12 cellular contexts compared by ENCODE assay signal in the genomic region with DNA sequence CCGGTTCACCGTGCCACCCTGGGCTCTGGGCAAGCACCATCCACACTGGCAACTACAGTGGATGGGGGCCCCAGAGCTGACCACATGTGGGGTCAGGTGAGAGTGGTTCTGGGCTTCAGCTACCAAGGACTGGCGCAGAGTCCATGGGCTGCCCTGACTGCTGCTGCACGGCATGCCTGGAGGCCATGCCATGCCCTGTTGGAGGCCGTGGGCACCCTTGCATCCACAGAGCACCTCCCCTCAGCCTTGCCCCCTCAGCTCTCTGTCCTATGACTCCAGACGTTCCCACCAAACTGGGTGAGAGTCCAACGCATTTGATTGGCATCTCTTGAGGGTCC. TPM values are rescaled to one million over a fixed set of nuclear protein-coding genes. Genes with fewer than 3 reads are reported as not detected.
DNase-seq lines count a peak whose midpoint lies in the region; ATAC-seq, FAIRE-seq and TF ChIP-seq lines count a peak whose summit lies in the region.
"Had no signal": no experiment of that assay in that cellular context is flagged by ENCODE, and none has a peak within 500 bp of the region (broad histone marks: within the 10 kb centered on the region; RNA-seq: fewer than 3 reads in every experiment).

No MANE protein-coding gene starts in this region.

- no peaks in the 10 kb centered on the region for H3K79me2 ChIP-seq in HepG2 (ENCODE audit: insufficient read depth, low read length)

- H3K27me3 ChIP-seq in HepG2 (ENCODE audit: control insufficient read depth in 1 of 2, insufficient read depth in 2 of 2, low read length in 2 of 2) = no peaks in the 10 kb centered on the region
- H3K27me3 ChIP-seq in right lobe of liver = no peaks in the 10 kb centered on the region
- H3K27me3 ChIP-seq in neuronal stem cell (ENCODE audit: control insufficient read depth in 3 of 3, insufficient read depth in 3 of 3, low read depth in 1 of 3, low read length in 3 of 3) = no peaks in the 10 kb centered on the region

- no peak overlapping the region for H3K4me2 ChIP-seq in HepG2 (ENCODE audit: low read depth, low read length)
- no peak overlapping the region for H3K4me2 ChIP-seq in neuronal stem cell (ENCODE audit: insufficient read depth, low read length, poor library complexity, severe bottlenecking)
- H3K4me2 ChIP-seq: A549 had no signal

- H3K9me3 ChIP-seq in HepG2 (ENCODE audit: low read length) (no peaks in the 10 kb centered on the region), right lobe of liver (no peaks in the 10 kb centered on the region), neuronal stem cell (replicated peaks in 1 of 2; ENCODE audit: control insufficient read depth in 2 of 2, insufficient read depth in 1 of 2, low read depth in 1 of 2, low read length in 2 of 2) (no peaks in the 10 kb centered on the region)
- H3K9me3 ChIP-seq: A549, Caco-2 had no signal

- intact Hi-C loops in HepG2 (cut with micrococcal nuclease; ENCODE audit: unreplicated experiment) = no loop called here
- intact Hi-C loops in right lobe of liver (cut with DNase I) = no loop called here

- H2AFZ ChIP-seq in HepG2 (ENCODE audit: low read length) (no peak overlapping the region), neuronal stem cell (ENCODE audit: low read length) (no peak overlapping the region)

- H3K9ac ChIP-seq in HepG2 (ENCODE audit: insufficient read depth, low read depth, low read length) (no peak overlapping the region), neuronal stem cell (ENCODE audit: low read depth, low read length, poor library complexity) (no peak overlapping the region)

- DNase-seq in HepG2 (ENCODE audit: low spot score) (no peak), right lobe of liver (no peak), chondrocyte (ENCODE audit: low spot score) (peak; percentile 80), neuronal stem cell (ENCODE audit: low spot score) (no peak), NCI-H187 (lab: John Stamatoyannopoulos, UW) (no peak), DMS 273 treated with DMSO at 0.1 percent for 48 hours (lab: John Stamatoyannopoulos, UW) (no peak), foreskin melanocyte (no peak)
- DNase-seq: Caco-2 had no signal

- POLR2A ChIA-PET in HepG2 (lab: Yijun Ruan, JAX) = interaction anchor here (0.7 kb wide), 1 partner anchor 156 kb away, joined by 3 read pairs; no protein-coding TSS in a partner anchor

- no peak overlapping the region for H3K4ac ChIP-seq in neuronal stem cell (ENCODE audit: low read length)

- H3K27me3 Mint-ChIP-seq in chondrocyte (ENCODE audit: low read depth) = no peaks in the 10 kb centered on the region

- no peak overlapping the region for H2BK15ac ChIP-seq in neuronal stem cell (ENCODE audit: low read length)

- no peak overlapping the region for H3K14ac ChIP-seq in neuronal stem cell (ENCODE audit: low read length)

- FAIRE-seq in HepG2 (lab: Jason Lieb, UNC) = no peak
- FAIRE-seq: A549 had no signal

- no peak for TF ChIP-seq CTCF in HepG2 (CRISPR knock-in tag; IDR thresholded peaks at IDR 0.05)
- no peak for TF ChIP-seq CTCF in right lobe of liver (IDR thresholded peaks at IDR 0.05)
- no peak for TF ChIP-seq CTCF in chondrocyte (IDR thresholded peaks at IDR 0.05)

- peaks cover 6% of the 10 kb centered on the region for H3K79me1 ChIP-seq in neuronal stem cell (ENCODE audit: low read depth, low read length)

- H3K23ac ChIP-seq in neuronal stem cell (ENCODE audit: low read depth, low read length, poor library complexity) = peak overlapping the region; percentile 18

- ATAC-seq in HepG2 (no peak), right lobe of liver (no peak)
- ATAC-seq: A549, HCT116 had no signal

- H3K4me1 ChIP-seq in HepG2 (ENCODE audit: insufficient read depth, low read length) (peaks cover 5% of the 10 kb centered on the region; the same call in 1 of the 2 replicates), right lobe of liver (no peaks in the 10 kb centered on the region), neuronal stem cell (ENCODE audit: control insufficient read depth in 2 of 2, insufficient read depth in 1 of 2, low read depth in 1 of 2, low read length in 2 of 2) (peaks cover 3 to 4% of the 10 kb centered on the region in 2 donors)
- H3K4me1 ChIP-seq: Caco-2 had no signal

- no peak for TF ChIP-seq RAD21 in HepG2 (CRISPR knock-in tag; IDR thresholded peaks at IDR 0.05)

- H2BK12ac ChIP-seq in neuronal stem cell (ENCODE audit: low read length) = no peak overlapping the region

- no peak for TF ChIP-seq POLR2A in HepG2 (IDR thresholded peaks at IDR 0.05; ENCODE audit: insufficient read depth in 1 of 2, low read depth in 2 of 2, low read length in 2 of 2)
- TF ChIP-seq POLR2A in right lobe of liver (IDR thresholded peaks at IDR 0.05) = no peak

- H4K8ac ChIP-seq in neuronal stem cell (ENCODE audit: low read depth, low read length) = no peak overlapping the region

- H4K91ac ChIP-seq in neuronal stem cell (ENCODE audit: low read depth, low read length, poor library complexity) = no peak overlapping the region

- WGBS in HepG2 (ENCODE audit: low lambda C conversion rate) = 72% methylated on average over 6 of the region's 7 CpGs
- no CpG with 5 or more reads among the region's 7 CpGs for WGBS in right lobe of liver (ENCODE audit: insufficient coverage, low coverage, low lambda C conversion rate, missing lambda C conversion rate)
- no CpG with 5 or more reads among the region's 7 CpGs for WGBS in neuronal stem cell (ENCODE audit: extremely low coverage in 2 of 2, insufficient read length in 2 of 2, insufficient replicate concordance in 1 of 2), 2 donors

- H3K36me3 ChIP-seq in HepG2 (replicated peaks in 1 of 2; ENCODE audit: control insufficient read depth in 1 of 2, insufficient read depth in 2 of 2, low read length in 2 of 2) (no peaks in the 10 kb centered on the region), right lobe of liver (no peaks in the 10 kb centered on the region), neuronal stem cell (replicated peaks in 1 of 2; ENCODE audit: control insufficient read depth in 2 of 2, insufficient read depth in 2 of 2, low read length in 2 of 2) (peaks cover 2 to 9% of the 10 kb centered on the region in 2 donors)

- CTCF ChIA-PET in HepG2 (lab: Yijun Ruan, JAX; ENCODE audit: low intra/inter-chr PET ratio, low total read pairs) = no interaction called here

- H3K4me1 Mint-ChIP-seq in chondrocyte (ENCODE audit: low read depth) = peaks cover 11% of the 10 kb centered on the region
- H3K4me1 Mint-ChIP-seq: CD8-positive, alpha-beta memory T cell had no signal

- H3K4me3 ChIP-seq in HepG2 (replicated peaks in 1 of 3; ENCODE audit: insufficient read depth in 1 of 3, low read depth in 2 of 3, low read length in 3 of 3) (no peak overlapping the region), right lobe of liver (no peak overlapping the region), neuronal stem cell (ENCODE audit: low read length in 2 of 2) (peak overlapping the region in 1 of 2 donors; percentile 16)
- H3K4me3 ChIP-seq: A549 had no signal

- H3K36me3 Mint-ChIP-seq in chondrocyte (ENCODE audit: low read depth) = no peaks in the 10 kb centered on the region
- H3K36me3 Mint-ChIP-seq: CD8-positive, alpha-beta memory T cell had no signal

- no peak overlapping the region for H3K27ac Mint-ChIP-seq in chondrocyte (ENCODE audit: unreplicated experiment)
- H3K27ac Mint-ChIP-seq: CD8-positive, alpha-beta memory T cell had no signal

- peak overlapping the region; percentile 54 for H2BK5ac ChIP-seq in neuronal stem cell (ENCODE audit: low read length)

- H3K18ac ChIP-seq in neuronal stem cell (ENCODE audit: low read length) = peak overlapping the region; percentile 55

- no TSS peak for BruUV-seq in HepG2 (replicated peaks; lab: Mats Ljungman, UMichigan)

- no peak overlapping the region for H2AK5ac ChIP-seq in neuronal stem cell (ENCODE audit: low read depth, low read length)

- in situ Hi-C loops in HepG2 (cut with HindIII; ENCODE audit: extremely low pct_ligation_motif_present, low pct_unique_long_range_greater_than_20kb) = no loop called here

- no peaks in the 10 kb centered on the region for H3K9me3 Mint-ChIP-seq in chondrocyte (ENCODE audit: low read depth)
- H3K9me3 Mint-ChIP-seq: CD8-positive, alpha-beta memory T cell had no signal

- H3K4me3 Mint-ChIP-seq in chondrocyte (ENCODE audit: unreplicated experiment) = no peak overlapping the region
- H3K4me3 Mint-ChIP-seq: CD8-positive, alpha-beta memory T cell had no signal

- TF ChIP-seq EP300 in HepG2 (IDR thresholded peaks at IDR 0.05; ENCODE audit: low read depth in 2 of 2, low read length in 2 of 2) (no peak), HepG2 (CRISPR knock-in tag; IDR thresholded peaks at IDR 0.05; ENCODE audit: borderline replicate concordance) (no peak)

- H4K20me1 ChIP-seq in HepG2 (ENCODE audit: insufficient read depth, low read length) = no peaks in the 10 kb centered on the region

- H3K27ac ChIP-seq in HepG2 (ENCODE audit: extremely low read length, insufficient read depth, low read length) (no peak overlapping the region), right lobe of liver (no peak overlapping the region), neuronal stem cell (replicated peaks; ENCODE audit: low read length) (no peak overlapping the region)
- H3K27ac ChIP-seq: A549, HL-60 had no signal

- no peak overlapping the region for H2BK120ac ChIP-seq in neuronal stem cell (ENCODE audit: low read depth, low read length)

RNA-seq across cellular contexts. Expression of gene MORN1, which starts 15.5 kb away (rescaled TPM):
- total RNA-seq in HepG2 (2016; rRNA removed; fragmentation: Illumina TruSeq; extraction: Trizol) = 3.9 and 6.5 TPM in 2 replicates
- total RNA-seq in HepG2 (2016; cell fraction: cytosol; rRNA removed; fragmentation: Illumina TruSeq; extraction: Trizol; ENCODE audit: low read depth) = 1.5 and 2.2 TPM in 2 replicates
- total RNA-seq in HepG2 (2016; cell fraction: insoluble cytoplasmic fraction; rRNA removed; fragmentation: Illumina TruSeq; extraction: Trizol) = 3.5 and 5.4 TPM in 2 replicates
- total RNA-seq in HepG2 (2016; cell fraction: membrane; rRNA removed; fragmentation: Illumina TruSeq; extraction: Trizol) = 1.7 and 1.8 TPM in 2 replicates
- total RNA-seq in HepG2 (2016; cell fraction: nucleus; rRNA removed; fragmentation: Illumina TruSeq; extraction: Trizol) = 6.4 and 6.8 TPM in 2 replicates
- polyA plus RNA-seq in HepG2 (2011; rRNA removed) = 2.6 and 3.1 TPM in 2 replicates
- polyA plus RNA-seq in HepG2 (2011; cell fraction: cytosol; rRNA removed) = 2.5 and 3.1 TPM in 2 replicates
- 7.8 and 8.8 TPM in 2 replicates for polyA plus RNA-seq in HepG2 (2011; cell fraction: nucleus; rRNA removed)
- 1.3 and 1.7 TPM in 2 replicates for polyA plus RNA-seq in HepG2 (2012)
- 0.84 and 1.9 TPM in 2 replicates for polyA plus RNA-seq in HepG2 (2016; cell fraction: cytosol; fragmentation: Illumina TruSeq; extraction: Trizol; ENCODE audit: low read depth)
- 2.3 and 3.3 TPM in 2 replicates for polyA plus RNA-seq in HepG2 (2016; cell fraction: insoluble cytoplasmic fraction; fragmentation: Illumina TruSeq; extraction: Trizol; ENCODE audit: low read depth)
- 0.73 and 1.3 TPM in 2 replicates for polyA plus RNA-seq in HepG2 (2016; cell fraction: membrane; fragmentation: Illumina TruSeq; extraction: Trizol; ENCODE audit: low read depth)
- polyA plus RNA-seq in HepG2 (2016; cell fraction: nucleus; fragmentation: Illumina TruSeq; extraction: Trizol; ENCODE audit: insufficient read depth, low read depth) = 8.2 and 9.2 TPM in 2 replicates
- polyA minus RNA-seq in HepG2 (2011; rRNA and poly(A)+ RNA removed; ENCODE audit: low replicate concordance) = 6.7 and 28.4 TPM in 2 replicates
- polyA minus RNA-seq in HepG2 (2011; cell fraction: cytosol; rRNA and poly(A)+ RNA removed) = 1.3 and 3.0 TPM in 2 replicates
- 7.5 and 8.9 TPM in 2 replicates for polyA minus RNA-seq in HepG2 (2011; cell fraction: nucleus; rRNA and poly(A)+ RNA removed)
- 1 to 10 TPM; 3.1 to 7.1 (median 4.5) TPM for total RNA-seq in right lobe of liver
- total RNA-seq in chondrocyte = 6.7 to 10.0 TPM (median 8.1 TPM) in 3 replicates
- polyA plus RNA-seq in neuronal stem cell (2013, experiment 1 of 2) = 7.1 TPM
- polyA plus RNA-seq in neuronal stem cell (2013, experiment 2 of 2) = 7.9 TPM

RNA-seq across cellular contexts. Expression of gene RER1, which starts 15.7 kb away (rescaled TPM):
- total RNA-seq in HepG2 (2016; rRNA removed; fragmentation: Illumina TruSeq; extraction: Trizol) = 83.9 and 128 TPM in 2 replicates
- 51.3 and 72.8 TPM in 2 replicates for total RNA-seq in HepG2 (2016; cell fraction: cytosol; rRNA removed; fragmentation: Illumina TruSeq; extraction: Trizol; ENCODE audit: low read depth)
- total RNA-seq in HepG2 (2016; cell fraction: insoluble cytoplasmic fraction; rRNA removed; fragmentation: Illumina TruSeq; extraction: Trizol) = 89.5 and 137 TPM in 2 replicates
- total RNA-seq in HepG2 (2016; cell fraction: membrane; rRNA removed; fragmentation: Illumina TruSeq; extraction: Trizol) = 77.4 and 86.1 TPM in 2 replicates
- 76.0 and 95.5 TPM in 2 replicates for total RNA-seq in HepG2 (2016; cell fraction: nucleus; rRNA removed; fragmentation: Illumina TruSeq; extraction: Trizol)
- polyA plus RNA-seq in HepG2 (2011; rRNA removed) = 135 and 164 TPM in 2 replicates
- polyA plus RNA-seq in HepG2 (2011; cell fraction: cytosol; rRNA removed) = 82.7 and 131 TPM in 2 replicates
- polyA plus RNA-seq in HepG2 (2011; cell fraction: nucleus; rRNA removed) = 155 and 197 TPM in 2 replicates
- 64.5 and 73.8 TPM in 2 replicates for polyA plus RNA-seq in HepG2 (2012)
- polyA plus RNA-seq in HepG2 (2016; cell fraction: cytosol; fragmentation: Illumina TruSeq; extraction: Trizol; ENCODE audit: low read depth) = 84.3 and 98.6 TPM in 2 replicates
- polyA plus RNA-seq in HepG2 (2016; cell fraction: insoluble cytoplasmic fraction; fragmentation: Illumina TruSeq; extraction: Trizol; ENCODE audit: low read depth) = 87.8 and 97.0 TPM in 2 replicates
- polyA plus RNA-seq in HepG2 (2016; cell fraction: membrane; fragmentation: Illumina TruSeq; extraction: Trizol; ENCODE audit: low read depth) = 69.1 and 85.3 TPM in 2 replicates
- polyA plus RNA-seq in HepG2 (2016; cell fraction: nucleus; fragmentation: Illumina TruSeq; extraction: Trizol; ENCODE audit: insufficient read depth, low read depth) = 191 and 194 TPM in 2 replicates
- polyA minus RNA-seq in HepG2 (2011; rRNA and poly(A)+ RNA removed; ENCODE audit: low replicate concordance) = 95.9 and 234 TPM in 2 replicates
- polyA minus RNA-seq in HepG2 (2011; cell fraction: cytosol; rRNA and poly(A)+ RNA removed) = 32.9 and 45.5 TPM in 2 replicates
- polyA minus RNA-seq in HepG2 (2011; cell fraction: nucleus; rRNA and poly(A)+ RNA removed) = 23.3 and 29.3 TPM in 2 replicates
- 100 to 1,000 TPM in 4 of 6 experiments, 10 to 100 TPM in 2; 76.5 to 166 (median 122) TPM for total RNA-seq in right lobe of liver
- total RNA-seq in chondrocyte = 158 to 177 TPM (median 175 TPM) in 3 replicates
- 63.2 TPM for polyA plus RNA-seq in neuronal stem cell (2013, experiment 1 of 2)
- polyA plus RNA-seq in neuronal stem cell (2013, experiment 2 of 2) = 64.3 TPM

RNA-seq across cellular contexts. Expression of gene PEX10, which starts 36.5 kb away (rescaled TPM):
- total RNA-seq in HepG2 (2016; rRNA removed; fragmentation: Illumina TruSeq; extraction: Trizol) = 38.3 and 39.6 TPM in 2 replicates
- total RNA-seq in HepG2 (2016; cell fraction: cytosol; rRNA removed; fragmentation: Illumina TruSeq; extraction: Trizol; ENCODE audit: low read depth) = 20.2 and 25.8 TPM in 2 replicates
- total RNA-seq in HepG2 (2016; cell fraction: insoluble cytoplasmic fraction; rRNA removed; fragmentation: Illumina TruSeq; extraction: Trizol) = 37.8 and 38.9 TPM in 2 replicates
- total RNA-seq in HepG2 (2016; cell fraction: membrane; rRNA removed; fragmentation: Illumina TruSeq; extraction: Trizol) = 53.4 and 59.7 TPM in 2 replicates
- 27.1 and 27.5 TPM in 2 replicates for total RNA-seq in HepG2 (2016; cell fraction: nucleus; rRNA removed; fragmentation: Illumina TruSeq; extraction: Trizol)
- 16.1 and 21.0 TPM in 2 replicates for polyA plus RNA-seq in HepG2 (2011; rRNA removed)
- 16.3 and 20.9 TPM in 2 replicates for polyA plus RNA-seq in HepG2 (2011; cell fraction: cytosol; rRNA removed)
- 49.0 and 57.5 TPM in 2 replicates for polyA plus RNA-seq in HepG2 (2011; cell fraction: nucleus; rRNA removed)
- 13.3 and 14.5 TPM in 2 replicates for polyA plus RNA-seq in HepG2 (2012)
- polyA plus RNA-seq in HepG2 (2016; cell fraction: cytosol; fragmentation: Illumina TruSeq; extraction: Trizol; ENCODE audit: low read depth) = 27.1 and 37.0 TPM in 2 replicates
- polyA plus RNA-seq in HepG2 (2016; cell fraction: insoluble cytoplasmic fraction; fragmentation: Illumina TruSeq; extraction: Trizol; ENCODE audit: low read depth) = 36.5 and 40.8 TPM in 2 replicates
- 47.4 and 49.9 TPM in 2 replicates for polyA plus RNA-seq in HepG2 (2016; cell fraction: membrane; fragmentation: Illumina TruSeq; extraction: Trizol; ENCODE audit: low read depth)
- polyA plus RNA-seq in HepG2 (2016; cell fraction: nucleus; fragmentation: Illumina TruSeq; extraction: Trizol; ENCODE audit: insufficient read depth, low read depth) = 44.7 and 46.3 TPM in 2 replicates
- 15.3 and 46.5 TPM in 2 replicates for polyA minus RNA-seq in HepG2 (2011; rRNA and poly(A)+ RNA removed; ENCODE audit: low replicate concordance)
- 9.7 and 12.0 TPM in 2 replicates for polyA minus RNA-seq in HepG2 (2011; cell fraction: cytosol; rRNA and poly(A)+ RNA removed)
- 18.4 and 20.1 TPM in 2 replicates for polyA minus RNA-seq in HepG2 (2011; cell fraction: nucleus; rRNA and poly(A)+ RNA removed)
- 10 to 100 TPM in 3 of 6 experiments, 1 to 10 TPM in 3; 7.4 to 24.3 (median 10.5) TPM for total RNA-seq in right lobe of liver
- 20.6 to 33.0 TPM (median 23.4 TPM) in 3 replicates for total RNA-seq in chondrocyte
- 12.4 TPM for polyA plus RNA-seq in neuronal stem cell (2013, experiment 1 of 2)
- polyA plus RNA-seq in neuronal stem cell (2013, experiment 2 of 2) = 12.5 TPM
